In the genomic region with DNA sequence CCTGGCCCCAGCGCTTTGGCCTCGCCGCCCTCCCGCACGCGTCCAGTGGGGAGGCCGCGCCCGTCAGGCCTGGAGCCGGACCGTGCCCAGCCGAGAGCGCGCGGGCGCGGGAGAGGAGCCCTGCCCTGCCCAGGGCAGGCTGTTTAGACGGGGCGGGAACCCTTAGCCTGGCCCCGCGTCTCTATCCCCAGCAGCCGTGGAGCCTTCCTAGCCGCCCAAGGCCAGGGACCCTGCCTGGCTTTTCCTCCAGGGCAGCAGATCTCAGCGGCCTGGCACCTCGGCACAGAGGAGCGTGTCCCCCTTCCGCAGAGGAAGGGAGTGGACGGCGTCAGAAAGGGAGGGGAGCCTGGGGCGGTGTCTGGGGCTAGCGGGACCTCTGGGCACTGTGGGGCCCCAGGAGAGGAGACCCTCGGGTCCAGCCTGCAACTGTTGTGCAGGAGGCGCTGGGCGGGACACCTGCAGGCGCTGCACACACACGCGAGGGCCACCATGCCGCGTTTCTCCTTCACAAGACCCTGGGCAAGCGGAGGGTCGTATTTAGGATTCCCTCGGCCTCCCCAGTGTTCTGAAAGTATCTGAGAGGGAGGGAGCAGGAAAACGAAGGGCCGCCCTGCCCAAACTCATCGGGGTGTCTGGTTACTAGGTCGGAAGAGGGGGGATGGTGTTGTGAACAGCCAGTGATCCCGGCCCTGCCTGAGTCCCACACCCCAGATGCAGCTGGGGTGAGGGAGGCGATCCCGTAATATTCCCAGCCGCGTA, we compare ENCODE assay signal across 12 cellular contexts. TPM values are rescaled to one million over a fixed set of nuclear protein-coding genes. Genes with fewer than 3 reads are reported as not detected.
DNase-seq lines count a peak whose midpoint lies in the region; ATAC-seq and TF ChIP-seq lines count a peak whose summit lies in the region.
"Had no signal": no experiment of that assay in that cellular context is flagged by ENCODE, and none has a peak within 500 bp of the region (broad histone marks: within the 10 kb centered on the region; RNA-seq: fewer than 3 reads in every experiment).

No MANE protein-coding gene starts in this region.

- peak overlapping the region; percentile 23 to 76 (median 58) for H3K4me3 ChIP-seq in dorsolateral prefrontal cortex

- no peak for TF ChIP-seq CTCF in natural killer cell (IDR thresholded peaks at IDR 0.05)
- no peak for TF ChIP-seq CTCF in dorsolateral prefrontal cortex (IDR thresholded peaks at IDR 0.05 in 54 of 56, conservative IDR thresholded peaks at IDR 0.05 in 2 of 56; ENCODE audit: low read depth in 1 of 56, partially characterized antibody in 56 of 56)

- peaks cover 0 to 73% (median 37%) of the 10 kb centered on the region in 45 donors for H3K27me3 ChIP-seq in dorsolateral prefrontal cortex

- peaks cover 14 to 28% of the 10 kb centered on the region in 2 donors for H3K4me1 Mint-ChIP-seq in natural killer cell
- H3K4me1 Mint-ChIP-seq in natural killer cell treated with Interleukin-12 subunit alpha and Interleukin-12 subunit beta and Interleukin-15 and Interleukin-18, amount 100 ng/mL, for 72 hours (ENCODE audit: low read depth in 2 of 2): peaks cover 6 to 12% of the 10 kb centered on the region in 2 donors
- H3K4me1 Mint-ChIP-seq in naive B cell: peaks cover 15 to 28% (median 20%) of the 10 kb centered on the region in 3 donors

- H3K9me3 Mint-ChIP-seq in natural killer cell (no peaks in the 10 kb centered on the region), naive B cell (peaks cover 0 to 2% (median 0%) of the 10 kb centered on the region in 7 donors)
- H3K9me3 Mint-ChIP-seq in natural killer cell treated with Interleukin-12 subunit alpha and Interleukin-12 subunit beta and Interleukin-15 and Interleukin-18, amount 100 ng/mL, for 72 hours: no peaks in the 10 kb centered on the region
- H3K9me3 Mint-ChIP-seq: stimulated activated memory B cell treated with anti-CD40 and anti-IgM and Interleukin-4, amounts not matched to agents 10 μg/mL and 1 μg/mL and 100 μg/mL, for 72 hours had no signal

- H3K36me3 Mint-ChIP-seq in natural killer cell (no peaks in the 10 kb centered on the region), naive B cell (no peaks in the 10 kb centered on the region)
- H3K36me3 Mint-ChIP-seq in natural killer cell treated with Interleukin-12 subunit alpha and Interleukin-12 subunit beta and Interleukin-15 and Interleukin-18, amount 100 ng/mL, for 72 hours: no peaks in the 10 kb centered on the region
- H3K36me3 Mint-ChIP-seq: activated CD8-positive, alpha-beta memory T cell treated with anti-CD3 and anti-CD28 coated beads, Interleukin-2, amount 10 ng/mL, durations not matched to agents 7 days and 5 days; stimulated activated memory B cell treated with anti-CD40 and anti-IgM and Interleukin-4, amounts not matched to agents 10 μg/mL and 1 μg/mL and 100 μg/mL, for 72 hours had no signal

- no peak overlapping the region for H3K27ac Mint-ChIP-seq in natural killer cell
- H3K27ac Mint-ChIP-seq in natural killer cell treated with Interleukin-12 subunit alpha and Interleukin-12 subunit beta and Interleukin-15 and Interleukin-18, amount 100 ng/mL, for 72 hours: no peak overlapping the region
- H3K27ac Mint-ChIP-seq in naive B cell: no peak overlapping the region
- H3K27ac Mint-ChIP-seq: stimulated activated memory B cell treated with anti-CD40 and anti-IgM and Interleukin-4, amounts not matched to agents 10 μg/mL and 1 μg/mL and 100 μg/mL, for 72 hours had no signal

- H3K4me3 Mint-ChIP-seq in natural killer cell (peak overlapping the region; percentile 55), naive B cell (peak overlapping the region in 7 of 8 donors; percentile 52 to 75 (median 70))
- H3K4me3 Mint-ChIP-seq in natural killer cell treated with Interleukin-12 subunit alpha and Interleukin-12 subunit beta and Interleukin-15 and Interleukin-18, amount 100 ng/mL, for 72 hours: no peak overlapping the region
- H3K4me3 Mint-ChIP-seq: activated CD8-positive, alpha-beta memory T cell treated with anti-CD3 and anti-CD28 coated beads, Interleukin-2, amount 10 ng/mL, durations not matched to agents 7 days and 5 days; stimulated activated memory B cell treated with anti-CD40 and anti-IgM and Interleukin-4, amounts not matched to agents 10 μg/mL and 1 μg/mL and 100 μg/mL, for 72 hours had no signal

- peak overlapping the region in 3 of 59 donors; percentile 8 to 11 (median 10) for H3K27ac ChIP-seq in dorsolateral prefrontal cortex

- ATAC-seq in natural killer cell (no peak), naive B cell (ENCODE audit: low read depth in 2 of 2) (no peak), HG02642 (IDR thresholded peaks at IDR 0.05; ENCODE audit: poor library complexity, unreplicated experiment) (no peak), GM18498 (IDR thresholded peaks at IDR 0.05; ENCODE audit: unreplicated experiment) (no peak)
- no peak for ATAC-seq in natural killer cell treated with Interleukin-12 subunit alpha and Interleukin-12 subunit beta and Interleukin-15 and Interleukin-18, amount 100 ng/mL, for 72 hours
- ATAC-seq in activated CD4-positive, CD25-positive, alpha-beta regulatory T cell treated with anti-CD3 and anti-CD28 coated beads, Interleukin-2, amount 50 U/mL, for 24 hours: no peak
- ATAC-seq: stimulated activated memory B cell treated with anti-CD40 and anti-IgM and Interleukin-4, amounts not matched to agents 10 μg/mL and 1 μg/mL and 100 μg/mL, for 72 hours had no signal

- intact Hi-C loops in natural killer cell (cut with micrococcal nuclease): no loop called here
- intact Hi-C loops in dorsolateral prefrontal cortex (cut with DNase I): no loop called here

- peaks cover 40 to 56% of the 10 kb centered on the region in 2 donors for H3K27me3 Mint-ChIP-seq in natural killer cell (ENCODE audit: low read depth in 2 of 2)
- H3K27me3 Mint-ChIP-seq in natural killer cell treated with Interleukin-12 subunit alpha and Interleukin-12 subunit beta and Interleukin-15 and Interleukin-18, amount 100 ng/mL, for 72 hours: peaks cover 32 to 34% of the 10 kb centered on the region in 2 donors
- H3K27me3 Mint-ChIP-seq in naive B cell: peaks cover 42 to 68% (median 67%) of the 10 kb centered on the region in 3 donors

- DNase-seq in natural killer cell (no peak), dorsolateral prefrontal cortex (no peak), naive B cell (no peak)
- no peak for DNase-seq in natural killer cell treated with Interleukin-12 subunit alpha and Interleukin-12 subunit beta and Interleukin-15 and Interleukin-18, amount 100 ng/mL, for 72 hours (ENCODE audit: low spot score)
- no peak for DNase-seq in stimulated activated CD8-positive, alpha-beta memory T cell treated with anti-CD3 and anti-CD28 coated beads, Interleukin-4, amount 100 ng/mL, for 48 hours
- DNase-seq: Calu3, NCI-H187 had no signal

RNA-seq across cellular contexts. Expression of gene NPTX1, which starts 2.3 kb away (rescaled TPM):
- total RNA-seq in natural killer cell (1 to 10 TPM; 1.0 to 2.2 (median 2.2) TPM), dorsolateral prefrontal cortex (100 to 1,000 TPM in 119 of 120 experiments, 10 to 100 TPM in 1; 88.1 to 345 (median 239) TPM)
- total RNA-seq in natural killer cell treated with Interleukin-12 subunit alpha and Interleukin-12 subunit beta and Interleukin-15 and Interleukin-18, amount 100 ng/mL, for 72 hours: under 1 TPM; 0.38 to 0.92 TPM
- not detected for polyA plus RNA-seq in naive B cell (ENCODE audit: low read depth in 6 of 6)

Comparison
In these comparisons a context has a peak if more than half of its experiments do, and no peak if none do; other contexts are left out.
1. RNA of gene NPTX1, which starts 2.3 kb away (total RNA-seq): 88.1 to 345 TPM in dorsolateral prefrontal cortex; 1.0 to 2.2 TPM in natural killer cell and 0.38 to 0.92 TPM in natural killer cell treated with Interleukin-12 subunit alpha and Interleukin-12 subunit beta and Interleukin-15 and Interleukin-18, amount 100 ng/mL, for 72 hours; every median in the first group is over 10 times any median in the second.